Comparison of ENCODE assay signal across 29 cellular contexts in the genomic region with DNA sequence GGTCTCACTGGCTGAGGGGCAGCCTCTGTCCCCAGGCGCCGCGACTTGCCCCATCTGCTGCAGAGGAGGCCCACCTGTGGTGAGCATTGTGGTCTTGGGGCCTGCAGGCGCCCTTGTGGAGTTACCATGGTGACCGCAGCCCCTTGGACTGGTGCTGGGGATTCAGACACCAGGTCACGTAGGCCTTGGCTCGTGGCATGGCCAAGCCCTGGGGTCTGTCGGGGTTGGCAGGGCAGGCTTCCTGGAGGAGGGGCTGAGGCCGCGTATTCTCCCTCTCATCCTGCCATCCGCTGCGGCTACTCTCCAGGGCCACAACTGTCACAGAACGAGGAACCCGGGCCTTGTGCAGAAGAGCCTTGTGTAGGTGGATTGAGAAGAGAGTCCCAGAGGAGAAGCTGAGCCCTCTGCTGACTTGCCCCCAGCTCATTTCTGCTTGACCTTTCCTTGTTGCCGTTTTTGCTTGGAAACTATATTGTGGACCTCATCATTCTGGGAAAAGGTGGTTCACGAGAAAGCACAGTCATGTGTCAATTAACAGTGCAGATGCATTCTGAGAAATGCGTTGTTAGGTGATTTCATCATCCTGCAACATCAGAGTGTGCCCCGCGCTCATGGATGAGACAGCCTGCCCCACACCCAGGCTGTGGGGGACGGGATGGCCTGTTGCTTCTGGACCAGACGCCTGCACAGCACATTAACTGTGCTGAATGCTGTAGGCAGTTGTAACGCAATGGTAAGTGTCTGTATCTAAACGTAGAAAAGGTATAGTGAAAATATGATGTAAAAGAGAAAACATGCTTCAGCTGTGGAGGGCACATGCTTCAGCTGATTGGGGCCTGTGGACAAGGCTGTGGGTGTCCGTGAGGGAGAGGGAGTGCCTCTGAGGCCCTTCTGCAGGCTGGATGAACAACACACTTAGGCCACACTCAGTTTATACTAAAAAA. TPM values are rescaled to one million over a fixed set of nuclear protein-coding genes. Genes with fewer than 3 reads are reported as not detected.
DNase-seq lines count a peak whose midpoint lies in the region; ATAC-seq, FAIRE-seq and TF ChIP-seq lines count a peak whose summit lies in the region.
"Had no signal": no experiment of that assay in that cellular context is flagged by ENCODE, and none has a peak within 500 bp of the region (broad histone marks: within the 10 kb centered on the region; RNA-seq: fewer than 3 reads in every experiment).

No MANE protein-coding gene starts in this region.

- H3T11ph ChIP-seq in H9 (ENCODE audit: low read length): no peak overlapping the region

- H3K36me3 Mint-ChIP-seq in Caco-2 (ENCODE audit: insufficient read depth, unreplicated experiment) (peaks cover 32% of the 10 kb centered on the region), H9 (ENCODE audit: insufficient read depth in 1 of 3, low read depth in 3 of 3) (peaks cover 6 to 18% (median 18%) of the 10 kb centered on the region in 3 experiments; a peak in 6 of 7 replicates)

- no peaks in the 10 kb centered on the region for H3K79me1 ChIP-seq in H9 (ENCODE audit: insufficient read depth, low read depth, low read length, poor library complexity, severe bottlenecking)
- peaks cover 7% of the 10 kb centered on the region for H3K79me1 ChIP-seq in mesenchymal stem cell (replicated peaks; ENCODE audit: low read length, poor library complexity, severe bottlenecking)

- no peak overlapping the region for H3K4ac ChIP-seq in H9 (ENCODE audit: low read depth, low read length)
- no peak overlapping the region for H3K4ac ChIP-seq in mesenchymal stem cell (ENCODE audit: low read depth in 1 of 2, low read length in 2 of 2)

- H3K36me3 ChIP-seq in Caco-2 (ENCODE audit: control insufficient read depth, insufficient read depth, low read length): no peaks in the 10 kb centered on the region
- H3K36me3 ChIP-seq in bronchial epithelial cell (ENCODE audit: control insufficient read depth, insufficient read depth, low read length): peaks cover 6% of the 10 kb centered on the region
- H3K36me3 ChIP-seq in mesenchymal stem cell (ENCODE audit: control insufficient read depth in 1 of 2, insufficient read depth in 2 of 2, low read depth in 1 of 2, low read length in 2 of 2): peaks cover 20 to 36% of the 10 kb centered on the region in 2 experiments
- H3K36me3 ChIP-seq: ovary had no signal

- no peak overlapping the region for H4K5ac ChIP-seq in H9 (ENCODE audit: insufficient read length, low read depth, low read length)

- no peaks in the 10 kb centered on the region for H3K27me3 ChIP-seq in Caco-2 (replicated peaks; ENCODE audit: control insufficient read depth, insufficient read depth, low read length)
- no peaks in the 10 kb centered on the region for H3K27me3 ChIP-seq in H9 (ENCODE audit: insufficient read depth, low read length)
- H3K27me3 ChIP-seq in bronchial epithelial cell (ENCODE audit: control insufficient read depth, insufficient read depth, low read length): no peaks in the 10 kb centered on the region
- H3K27me3 ChIP-seq in mesenchymal stem cell (ENCODE audit: control insufficient read depth in 1 of 2, insufficient read depth in 1 of 2, low read length in 2 of 2): no peaks in the 10 kb centered on the region
- H3K27me3 ChIP-seq: esophagus muscularis mucosa, hepatocyte, ovary, stomach, upper lobe of left lung had no signal

- H2BK12ac ChIP-seq in H9 (ENCODE audit: insufficient read length, low read depth, low read length): no peak overlapping the region
- no peak overlapping the region for H2BK12ac ChIP-seq in mesenchymal stem cell (ENCODE audit: low read length in 2 of 2)

- H2BK15ac ChIP-seq in H9 (ENCODE audit: low read depth, low read length): no peak overlapping the region
- no peak overlapping the region for H2BK15ac ChIP-seq in mesenchymal stem cell (ENCODE audit: low read depth, poor library complexity, severe bottlenecking)

- H3K23ac ChIP-seq in H9 (ENCODE audit: insufficient read length, low read depth, low read length) (no peak overlapping the region), mesenchymal stem cell (ENCODE audit: low read length in 2 of 2) (no peak overlapping the region)

- no CpG with 5 or more reads among the region's 24 CpGs for WGBS in H9 (ENCODE audit: extremely low coverage, insufficient read length, low lambda C conversion rate)
- 93% methylated on average over 24 of the region's 24 CpGs for WGBS in mesenchymal stem cell

- peak overlapping the region; percentile 57 for H3K27ac Mint-ChIP-seq in Caco-2 (ENCODE audit: unreplicated experiment)
- H3K27ac Mint-ChIP-seq in H9: peak overlapping the region in 2 of 3 experiments; percentile 73 to 76; a peak in 4 of 7 replicates
- H3K27ac Mint-ChIP-seq: T-cell had no signal

- no TSS peak for BruUV-seq in Caco-2 (replicated peaks; lab: Mats Ljungman, UMichigan)

- no peaks in the 10 kb centered on the region for H3K23me2 ChIP-seq in H9 (ENCODE audit: insufficient read length, low read depth, low read length, poor library complexity, severe bottlenecking)

- H3K9me3 Mint-ChIP-seq in Caco-2 (ENCODE audit: unreplicated experiment): no peaks in the 10 kb centered on the region
- 0 out of 5 replicates have a peak, but pooled peaks cover 0 to 2% of the 10 kb centered on the region in 2 experiments for H3K9me3 Mint-ChIP-seq in H9
- H3K9me3 Mint-ChIP-seq: central memory CD8-positive, alpha-beta T cell; T-cell had no signal

- H3K4me1 Mint-ChIP-seq in Caco-2 (ENCODE audit: low read depth, unreplicated experiment) (no peaks in the 10 kb centered on the region), H9 (peaks cover 33 to 36% of the 10 kb centered on the region in 2 experiments)
- H3K4me1 Mint-ChIP-seq: central memory CD8-positive, alpha-beta T cell; T-cell had no signal

- no peak for DNase-seq in Caco-2
- DNase-seq in H9: no peak
- DNase-seq in bronchial epithelial cell (ENCODE audit: low read depth): no peak
- DNase-seq in mesenchymal stem cell: peak; percentile 7
- DNase-seq in NOMO-1 (lab: John Stamatoyannopoulos, UW; ENCODE audit: unreplicated experiment in 2 of 2): no peak
- no peak for DNase-seq in dermis blood vessel endothelial cell
- DNase-seq: activated CD4-positive, alpha-beta T cell treated with anti-CD3 and anti-CD28 coated beads, Interleukin-2, amount 50 U/mL, for 4 hours; activated T-cell treated with anti-CD3 and anti-CD28 coated beads, Interleukin-2, amount 50 U/mL, for 48 hours; effector CD4-positive, alpha-beta T cell; EL; islet precursor cell; NCI-H1436; NCI-H2171 treated with DMSO at 0.1 percent for 48 hours; NCI-H774; ovary; PC-9; SIG-M5; stimulated activated CD4-positive, alpha-beta T cell treated with anti-CD3 and anti-CD28 coated beads, Interleukin-2, amount 100 ng/mL, for 24 hours; stomach; T-cell had no signal

- no peaks in the 10 kb centered on the region for H4K20me1 ChIP-seq in H9 (ENCODE audit: control insufficient read depth, insufficient read depth, insufficient read length)

- H3K9me3 ChIP-seq in Caco-2 (no peaks in the 10 kb centered on the region), H9 (ENCODE audit: control insufficient read depth, low read depth, low read length) (no peaks in the 10 kb centered on the region), mesenchymal stem cell (ENCODE audit: control insufficient read depth, low read length) (no peaks in the 10 kb centered on the region)
- H3K9me3 ChIP-seq: esophagus muscularis mucosa, ovary, stomach, upper lobe of left lung had no signal

- H2AFZ ChIP-seq in H9 (ENCODE audit: low read length) (no peak overlapping the region), mesenchymal stem cell (ENCODE audit: low read depth, low read length) (no peak overlapping the region)
- H2AFZ ChIP-seq: hepatocyte, PC-9 had no signal

- H2BK20ac ChIP-seq in H9 (ENCODE audit: low read depth, low read length, poor library complexity, severe bottlenecking): no peak overlapping the region

- H3K56ac ChIP-seq in H9 (ENCODE audit: insufficient read length, low read depth, low read length): no peak overlapping the region

- H3K4me2 ChIP-seq in H9 (ENCODE audit: insufficient read depth, insufficient read length, low read length): no peak overlapping the region
- no peak overlapping the region for H3K4me2 ChIP-seq in mesenchymal stem cell (ENCODE audit: low read length, poor library complexity, severe bottlenecking)
- H3K4me2 ChIP-seq: hepatocyte, PC-9 had no signal

- H2BK5ac ChIP-seq in H9 (ENCODE audit: insufficient read length, low read length) (no peak overlapping the region), mesenchymal stem cell (ENCODE audit: low read depth, low read length, poor library complexity, severe bottlenecking) (no peak overlapping the region)

- H3K9ac ChIP-seq in H9 (ENCODE audit: extremely low read depth, insufficient read length, low read length): no peak overlapping the region
- no peak overlapping the region for H3K9ac ChIP-seq in mesenchymal stem cell (ENCODE audit: low read length)

- H3K27ac ChIP-seq in H9 (ENCODE audit: insufficient read length, low read depth, low read length) (no peak overlapping the region), mesenchymal stem cell (ENCODE audit: low read length, poor library complexity, severe bottlenecking) (no peak overlapping the region)
- H3K27ac ChIP-seq: esophagus muscularis mucosa, hepatocyte, PC-9, stomach, upper lobe of left lung had no signal

- TF ChIP-seq CTCF in Caco-2 (IDR thresholded peaks at IDR 0.05; ENCODE audit: insufficient read depth in 1 of 2, low read depth in 1 of 2, low read length in 1 of 2, severe bottlenecking in 1 of 2, unreplicated experiment in 1 of 2): no peak
- TF ChIP-seq CTCF in H9 (conservative IDR thresholded peaks at IDR 0.05): no peak
- TF ChIP-seq CTCF in bronchial epithelial cell (IDR thresholded peaks at IDR 0.05; ENCODE audit: insufficient read depth, low read length, severe bottlenecking): no peak

- peak; percentile 58 for FAIRE-seq in bronchial epithelial cell (lab: Jason Lieb, UNC)
- FAIRE-seq: GM18507 had no signal

- H3K14ac ChIP-seq in H9 (ENCODE audit: insufficient read depth, low read length) (no peak overlapping the region), mesenchymal stem cell (ENCODE audit: low read length in 2 of 2) (no peak overlapping the region)

- no peaks in the 10 kb centered on the region for H3K4me1 ChIP-seq in Caco-2
- H3K4me1 ChIP-seq in H9 (ENCODE audit: insufficient read depth, low read length): no peaks in the 10 kb centered on the region
- peaks cover 7% of the 10 kb centered on the region for H3K4me1 ChIP-seq in mesenchymal stem cell (ENCODE audit: control insufficient read depth, insufficient read depth, low read depth, low read length)
- H3K4me1 ChIP-seq: upper lobe of left lung had no signal

- no peak overlapping the region for H3K18ac ChIP-seq in H9 (ENCODE audit: insufficient read length, low read depth, low read length)
- H3K18ac ChIP-seq in mesenchymal stem cell (ENCODE audit: low read depth in 1 of 2, low read length in 2 of 2): no peak overlapping the region

- H2BK120ac ChIP-seq in H9 (ENCODE audit: low read depth, low read length, poor library complexity, severe bottlenecking) (no peak overlapping the region), mesenchymal stem cell (ENCODE audit: low read depth, low read length) (no peak overlapping the region)

- H2AK5ac ChIP-seq in H9 (ENCODE audit: insufficient read length, low read length) (no peak overlapping the region), mesenchymal stem cell (ENCODE audit: low read length, severe bottlenecking) (no peak overlapping the region)

- ATAC-seq in GM21515 (IDR thresholded peaks at IDR 0.05; ENCODE audit: unreplicated experiment) (no peak), HG02759 (IDR thresholded peaks at IDR 0.05; ENCODE audit: unreplicated experiment) (no peak)
- ATAC-seq: sciatic nerve, T-cell had no signal

- CTCF ChIA-PET in Caco-2 (lab: Charles Lee): no interaction called here

- H3K4me3 ChIP-seq in Caco-2 (ENCODE audit: low read depth, low read length) (no peak overlapping the region), bronchial epithelial cell (ENCODE audit: low read depth, low read length) (no peak overlapping the region), mesenchymal stem cell (ENCODE audit: insufficient read depth in 1 of 2, low read depth in 1 of 2, low read length in 2 of 2) (no peak overlapping the region)
- H3K4me3 ChIP-seq: esophagus muscularis mucosa, hepatocyte, lung, ovary, PC-9, stomach, upper lobe of left lung had no signal

- intact Hi-C loops in Caco-2 (cut with micrococcal nuclease; ENCODE audit: unreplicated experiment): no loop called here

- H3K79me2 ChIP-seq in H9 (ENCODE audit: insufficient read depth, low read length): no peaks in the 10 kb centered on the region
- H3K79me2 ChIP-seq: hepatocyte had no signal

- POLR2A ChIA-PET in Caco-2 (lab: Charles Lee): no interaction called here

- H4K91ac ChIP-seq in H9 (ENCODE audit: insufficient read length, low read depth, low read length): no peak overlapping the region
- no peak overlapping the region for H4K91ac ChIP-seq in mesenchymal stem cell (ENCODE audit: low read length)

- H4K8ac ChIP-seq in H9 (replicated peaks; ENCODE audit: insufficient read length, low read depth, low read length): no peak overlapping the region
- H4K8ac ChIP-seq in mesenchymal stem cell (ENCODE audit: low read length): no peak overlapping the region

- H3K4me3 Mint-ChIP-seq in Caco-2 (ENCODE audit: unreplicated experiment) (no peak overlapping the region), H9 (no peak overlapping the region)
- H3K4me3 Mint-ChIP-seq: central memory CD8-positive, alpha-beta T cell; T-cell had no signal

- H3K27me3 Mint-ChIP-seq in Caco-2 (ENCODE audit: insufficient read depth, unreplicated experiment) (no peaks in the 10 kb centered on the region), H9 (ENCODE audit: low read depth) (no peaks in the 10 kb centered on the region)
- H3K27me3 Mint-ChIP-seq: T-cell had no signal

RNA-seq across cellular contexts. Expression of gene TRMT44, which starts 38.5 kb away (rescaled TPM):
- total RNA-seq in Caco-2 (2022) (22.3 and 23.4 TPM in 2 replicates), H9 (2021) (22.8 and 28.3 TPM in 2 replicates), bronchial epithelial cell (10.0 and 14.1 TPM in 2 replicates), dermis blood vessel endothelial cell (14.9 and 23.0 TPM in 2 replicates)
- 3.7 TPM for polyA plus RNA-seq in mesenchymal stem cell (2013, experiment 1 of 2)
- 3.6 TPM for polyA plus RNA-seq in mesenchymal stem cell (2013, experiment 2 of 2)

RNA-seq across cellular contexts. Expression of gene ACOX3, which starts 38.5 kb away (rescaled TPM):
- total RNA-seq in Caco-2 (2022) (11.5 and 14.1 TPM in 2 replicates), H9 (2021) (13.1 and 13.8 TPM in 2 replicates), bronchial epithelial cell (12.4 and 22.0 TPM in 2 replicates), dermis blood vessel endothelial cell (29.3 and 44.2 TPM in 2 replicates)
- 10.4 TPM for polyA plus RNA-seq in mesenchymal stem cell (2013, experiment 1 of 2)
- polyA plus RNA-seq in mesenchymal stem cell (2013, experiment 2 of 2): 12.2 TPM
